In the genomic region with DNA sequence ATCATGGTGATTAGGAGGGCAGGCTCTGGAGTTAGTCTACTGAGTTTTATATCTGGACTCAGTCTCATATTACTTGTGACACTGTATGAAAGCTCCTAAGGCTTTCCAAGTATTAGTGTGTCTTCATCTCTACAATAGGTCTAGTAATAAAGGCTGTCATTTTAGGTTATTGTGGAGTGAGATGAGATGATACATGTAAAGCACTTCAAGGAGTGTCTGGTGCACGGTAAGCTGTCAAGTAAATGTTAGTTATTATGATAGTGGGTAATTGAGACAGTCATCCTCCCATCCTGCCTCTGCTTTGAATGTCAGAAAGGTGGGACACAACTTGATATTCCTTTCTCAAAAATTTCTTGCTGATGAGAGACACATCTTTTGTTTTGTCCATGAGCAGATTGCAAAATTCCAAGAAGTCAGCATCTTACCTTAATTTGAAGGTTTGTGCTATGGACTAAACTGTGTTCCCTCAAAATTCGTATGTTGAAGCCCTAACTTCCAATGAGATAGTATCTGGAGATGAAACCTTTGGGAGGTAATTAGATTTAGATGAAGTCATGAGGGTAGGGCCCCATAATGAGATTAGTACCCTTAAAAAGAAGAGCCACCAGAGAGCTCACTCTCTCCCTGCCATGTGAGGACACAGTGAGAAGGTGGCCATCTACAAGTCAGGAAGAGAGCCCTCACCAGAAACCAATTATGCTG, we compare ENCODE assay signal across 38 cellular contexts. TPM values are rescaled to one million over a fixed set of nuclear protein-coding genes. Genes with fewer than 3 reads are reported as not detected.
"Had no signal": no experiment of that assay in that cellular context is flagged by ENCODE, and none has a peak within 500 bp of the region (broad histone marks: within the 10 kb centered on the region; RNA-seq: fewer than 3 reads in every experiment).

No MANE protein-coding gene starts in this region.

- H3K4me1 ChIP-seq: breast epithelium had no signal

- H3K4me3 ChIP-seq: breast epithelium, K562, PC-9 had no signal

- H3K4me2 ChIP-seq: PC-9 had no signal

- H2AFZ ChIP-seq: PC-9 had no signal

- H3K27ac ChIP-seq: breast epithelium, PC-9, WERI-Rb-1 had no signal

- H3K9me3 Mint-ChIP-seq: activated CD4-positive, alpha-beta memory T cell treated with anti-CD3 and anti-CD28 coated beads, Interleukin-2, amount 10 ng/mL, durations not matched to agents 7 days and 5 days; activated naive CD4-positive, alpha-beta T cell treated with anti-CD3 and anti-CD28 coated beads, Interleukin-2, amount 10 ng/mL, durations not matched to agents 7 days and 5 days; activated naive CD8-positive, alpha-beta T cell treated with anti-CD3 and anti-CD28 coated beads, Interleukin-2, amount 50 U/mL, for 24 hours had no signal

- H3K36me3 Mint-ChIP-seq: activated CD8-positive, alpha-beta memory T cell treated with anti-CD3 and anti-CD28 coated beads, Interleukin-2, amount 10 ng/mL, durations not matched to agents 7 days and 5 days; activated naive CD4-positive, alpha-beta T cell treated with anti-CD3 and anti-CD28 coated beads, Interleukin-2, amount 10 ng/mL, durations not matched to agents 7 days and 5 days; activated naive CD8-positive, alpha-beta T cell had no signal

- H3K4me3 Mint-ChIP-seq: activated CD4-positive, alpha-beta memory T cell treated with anti-CD3 and anti-CD28 coated beads, Interleukin-2, amount 10 ng/mL, durations not matched to agents 7 days and 5 days; activated CD8-positive, alpha-beta memory T cell treated with anti-CD3 and anti-CD28 coated beads, Interleukin-2, amount 10 ng/mL, durations not matched to agents 7 days and 5 days; activated naive CD4-positive, alpha-beta T cell treated with anti-CD3 and anti-CD28 coated beads, Interleukin-2, amount 10 ng/mL, durations not matched to agents 7 days and 5 days; activated naive CD8-positive, alpha-beta T cell; activated naive CD8-positive, alpha-beta T cell treated with anti-CD3 and anti-CD28 coated beads, Interleukin-2, amount 50 U/mL, for 24 hours had no signal

- FAIRE-seq: K562, RCC 7860 had no signal

- H3K9me3 ChIP-seq: breast epithelium had no signal

- H3K27me3 ChIP-seq: breast epithelium had no signal

- DNase-seq: activated CD4-positive, alpha-beta memory T cell treated with anti-CD3 and anti-CD28 coated beads, Interleukin-2, amount 10 ng/mL, durations not matched to agents 7 days and 5 days; activated CD4-positive, alpha-beta T cell treated with anti-CD3 and anti-CD28 coated beads for 1 hour; activated CD4-positive, alpha-beta T cell treated with anti-CD3 and anti-CD28 coated beads for 48 hours; activated CD4-positive, CD25-positive, alpha-beta regulatory T cell; activated CD8-positive, alpha-beta memory T cell treated with anti-CD3 and anti-CD28 coated beads for 24 hours; activated CD8-positive, alpha-beta memory T cell treated with anti-CD3 and anti-CD28 coated beads, Interleukin-2, amount 10 ng/mL, durations not matched to agents 7 days and 5 days; activated CD8-positive, alpha-beta memory T cell treated with anti-CD3 and anti-CD28 coated beads, Interleukin-2, amount 50 U/mL, for 48 hours; activated effector memory CD4-positive, alpha-beta T cell treated with Interleukin-2 at 50 U/mL for 16 hours; activated naive CD4-positive, alpha-beta T cell treated with anti-CD3 and anti-CD28 coated beads, Interleukin-2, amount 10 ng/mL, durations not matched to agents 7 days and 5 days; activated naive CD8-positive, alpha-beta T cell treated with anti-CD3 and anti-CD28 coated beads, Interleukin-2, amount 50 U/mL, for 24 hours; activated T-cell treated with anti-CD3 and anti-CD28 coated beads, Interleukin-2, amount 50 U/mL, for 48 hours; amniotic stem cell; aorta; cerebellar nuclear complex; NCI-H1092 treated with DMSO at 0.1 percent for 48 hours; NCI-H1417 treated with DMSO at 0.1 percent for 48 hours; NCI-H187 treated with DMSO at 0.1 percent for 48 hours; NCI-H2081; NCI-H2171 treated with DMSO at 0.1 percent for 48 hours; NCI-H2227 treated with DMSO at 0.1 percent for 48 hours; NCI-H446; NCI-H510A treated with DMSO at 0.1 percent for 48 hours; NCI-H526 treated with DMSO at 0.1 percent for 48 hours; PC-9; Right ventricle myocardium superior; SW 1271; T-helper 1 cell; T1000; WERI-Rb-1 had no signal

- H3K4me1 Mint-ChIP-seq: activated CD4-positive, alpha-beta memory T cell treated with anti-CD3 and anti-CD28 coated beads, Interleukin-2, amount 10 ng/mL, durations not matched to agents 7 days and 5 days; activated CD8-positive, alpha-beta memory T cell treated with anti-CD3 and anti-CD28 coated beads, Interleukin-2, amount 10 ng/mL, durations not matched to agents 7 days and 5 days; activated naive CD4-positive, alpha-beta T cell treated with anti-CD3 and anti-CD28 coated beads, Interleukin-2, amount 10 ng/mL, durations not matched to agents 7 days and 5 days; activated naive CD8-positive, alpha-beta T cell treated with anti-CD3 and anti-CD28 coated beads, Interleukin-2, amount 50 U/mL, for 24 hours had no signal

- H3K27me3 Mint-ChIP-seq: activated CD4-positive, alpha-beta memory T cell treated with anti-CD3 and anti-CD28 coated beads, Interleukin-2, amount 10 ng/mL, durations not matched to agents 7 days and 5 days; activated naive CD4-positive, alpha-beta T cell treated with anti-CD3 and anti-CD28 coated beads, Interleukin-2, amount 10 ng/mL, durations not matched to agents 7 days and 5 days; activated naive CD8-positive, alpha-beta T cell had no signal

- H3K36me3 ChIP-seq: breast epithelium, WERI-Rb-1 had no signal

- H3K27ac Mint-ChIP-seq: activated CD4-positive, alpha-beta memory T cell treated with anti-CD3 and anti-CD28 coated beads, Interleukin-2, amount 10 ng/mL, durations not matched to agents 7 days and 5 days; activated CD8-positive, alpha-beta memory T cell treated with anti-CD3 and anti-CD28 coated beads, Interleukin-2, amount 10 ng/mL, durations not matched to agents 7 days and 5 days; activated naive CD4-positive, alpha-beta T cell treated with anti-CD3 and anti-CD28 coated beads, Interleukin-2, amount 10 ng/mL, durations not matched to agents 7 days and 5 days; activated naive CD8-positive, alpha-beta T cell; activated naive CD8-positive, alpha-beta T cell treated with anti-CD3 and anti-CD28 coated beads, Interleukin-2, amount 50 U/mL, for 24 hours had no signal

RNA-seq across cellular contexts. Expression of a gene that starts 41.4 kb away (rescaled TPM):
- total RNA-seq: activated CD4-positive, alpha-beta memory T cell treated with anti-CD3 and anti-CD28 coated beads, Interleukin-2, amount 10 ng/mL, durations not matched to agents 7 days and 5 days; activated CD8-positive, alpha-beta memory T cell treated with anti-CD3 and anti-CD28 coated beads, Interleukin-2, amount 10 ng/mL, durations not matched to agents 7 days and 5 days; aorta; cardiac septum; IMR-90; K562; M059J; OCI-LY7; PC-9; Right ventricle myocardium superior; T-helper 2 cell treated with Interferon-gamma antibody and Interleukin-4, amounts not matched to agents 100 ng/mL and 5 ng/mL, for 36 hours had no signal
- polyA plus RNA-seq: aorta, IMR-90, K562 had no signal
